Comparison of ENCODE assay signal across 35 cellular contexts in genomic region chr5:135721548-135722090, GRCh38.
"Had no signal": no experiment of that assay in that cellular context is flagged by ENCODE, and none has a peak within 500 bp of the region (broad histone marks: within the 10 kb centered on the region; RNA-seq: fewer than 3 reads in every experiment).

No MANE protein-coding gene starts in this region.

- H3K27me3 ChIP-seq: ascending aorta, cardiac muscle cell, Peyer's patch, SJCRH30 had no signal

- H3K36me3 Mint-ChIP-seq: activated naive CD8-positive, alpha-beta T cell treated with anti-CD3 and anti-CD28 coated beads for 36 hours had no signal

- H3K4me3 Mint-ChIP-seq: activated CD4-positive, alpha-beta T cell treated with anti-CD3 and anti-CD28 coated beads, Interleukin-2, amount 10 ng/mL, durations not matched to agents 24 days and 14 days; activated CD8-positive, alpha-beta T cell treated with anti-CD3 and anti-CD28 coated beads for 36 hours; activated naive CD8-positive, alpha-beta T cell treated with anti-CD3 and anti-CD28 coated beads for 36 hours; activated T-cell treated with anti-CD3 and anti-CD28 coated beads, Interleukin-2, amount 50 U/mL, for 72 hours; activated T-helper 17 cell treated with anti-CD3 and anti-CD28 coated beads, Interleukin-2, amount 50 U/mL, for 72 hours had no signal

- H3K9me3 Mint-ChIP-seq: activated CD4-positive, alpha-beta T cell treated with anti-CD3 and anti-CD28 coated beads, Interleukin-2, amount 10 ng/mL, durations not matched to agents 24 days and 14 days; activated CD8-positive, alpha-beta T cell treated with anti-CD3 and anti-CD28 coated beads for 36 hours; activated naive CD8-positive, alpha-beta T cell treated with anti-CD3 and anti-CD28 coated beads for 36 hours; activated T-cell treated with anti-CD3 and anti-CD28 coated beads, Interleukin-2, amount 50 U/mL, for 72 hours; activated T-helper 17 cell treated with anti-CD3 and anti-CD28 coated beads, Interleukin-2, amount 50 U/mL, for 72 hours had no signal

- H3K27ac Mint-ChIP-seq: activated CD4-positive, alpha-beta T cell treated with anti-CD3 and anti-CD28 coated beads, Interleukin-2, amount 10 ng/mL, durations not matched to agents 24 days and 14 days; activated CD8-positive, alpha-beta T cell treated with anti-CD3 and anti-CD28 coated beads for 36 hours; activated naive CD8-positive, alpha-beta T cell treated with anti-CD3 and anti-CD28 coated beads for 36 hours; activated T-cell treated with anti-CD3 and anti-CD28 coated beads, Interleukin-2, amount 50 U/mL, for 72 hours; activated T-helper 17 cell treated with anti-CD3 and anti-CD28 coated beads, Interleukin-2, amount 50 U/mL, for 72 hours had no signal

- H3K9me3 ChIP-seq: ascending aorta, Peyer's patch, SJCRH30 had no signal

- ATAC-seq: activated CD8-positive, alpha-beta T cell treated with anti-CD3 and anti-CD28 coated beads for 36 hours; activated T-cell treated with anti-CD3 and anti-CD28 coated beads, Interleukin-2, amount 50 U/mL, for 72 hours; activated T-helper 17 cell treated with anti-CD3 and anti-CD28 coated beads, Interleukin-2, amount 50 U/mL, for 72 hours; PC-3 had no signal

- H3K27me3 Mint-ChIP-seq: activated CD4-positive, alpha-beta T cell treated with anti-CD3 and anti-CD28 coated beads, Interleukin-2, amount 10 ng/mL, durations not matched to agents 24 days and 14 days; activated CD8-positive, alpha-beta T cell treated with anti-CD3 and anti-CD28 coated beads for 36 hours; activated naive CD8-positive, alpha-beta T cell treated with anti-CD3 and anti-CD28 coated beads for 36 hours had no signal

- H3K4me1 ChIP-seq: ascending aorta, Peyer's patch had no signal

- H3K4me3 ChIP-seq: ascending aorta, cardiac muscle cell, Peyer's patch, SJCRH30, SK-N-MC had no signal

- H3K36me3 ChIP-seq: ascending aorta, cardiac muscle cell, Peyer's patch, SJCRH30 had no signal

- H3K4me1 Mint-ChIP-seq: activated CD4-positive, alpha-beta T cell treated with anti-CD3 and anti-CD28 coated beads, Interleukin-2, amount 10 ng/mL, durations not matched to agents 24 days and 14 days; activated naive CD8-positive, alpha-beta T cell treated with anti-CD3 and anti-CD28 coated beads for 36 hours; activated T-helper 17 cell treated with anti-CD3 and anti-CD28 coated beads, Interleukin-2, amount 50 U/mL, for 72 hours had no signal

- DNase-seq: activated CD4-positive, alpha-beta T cell treated with anti-CD3 and anti-CD28 coated beads, Interleukin-2, amount 10 ng/mL, durations not matched to agents 24 days and 14 days; activated CD4-positive, alpha-beta T cell treated with anti-CD3 and anti-CD28 coated beads, Interleukin-2, amount 50 U/mL, for 4 hours; activated CD8-positive, alpha-beta T cell treated with anti-CD3 and anti-CD28 coated beads for 36 hours; activated effector memory CD4-positive, alpha-beta T cell treated with anti-CD3 and anti-CD28 coated beads, Interleukin-2, amount 50 U/mL, for 16 hours; activated naive CD4-positive, alpha-beta T cell; activated naive CD4-positive, alpha-beta T cell treated with anti-CD3 and anti-CD28 coated beads, Interleukin-2, amount 50 U/mL, for 16 hours; activated naive CD8-positive, alpha-beta T cell treated with anti-CD3 and anti-CD28 coated beads for 36 hours; activated T-cell treated with anti-CD3 and anti-CD28 coated beads, Interleukin-2, amount 50 U/mL, for 1 hour; activated T-cell treated with anti-CD3 and anti-CD28 coated beads, Interleukin-2, amount 50 U/mL, for 72 hours; amniotic stem cell; Kasumi-1; KG1; MM.1S; MV-4-11; NCI-H1092; NCI-H1436 treated with DMSO at 0.1 percent for 48 hours; NCI-H1694 treated with DMSO at 0.1 percent for 48 hours; NCI-H2029; NCI-H2107; NCI-H2171; NCI-H226; NCI-H446 treated with DMSO at 0.1 percent for 48 hours; NCI-H524; NCI-H69; NCI-H82; NK-92 treated with Interleukin-12 subunit alpha and Interleukin-12 subunit beta, amount 100 ng/mL, for 24 hours; PC-3; Peyer's patch; RPMI8226; SJCRH30; T1000 had no signal

- H3K27ac ChIP-seq: ascending aorta, cardiac muscle cell, SJCRH30, SK-N-MC had no signal
